Comparison of ENCODE assay signal across 19 cellular contexts in the genomic region with DNA sequence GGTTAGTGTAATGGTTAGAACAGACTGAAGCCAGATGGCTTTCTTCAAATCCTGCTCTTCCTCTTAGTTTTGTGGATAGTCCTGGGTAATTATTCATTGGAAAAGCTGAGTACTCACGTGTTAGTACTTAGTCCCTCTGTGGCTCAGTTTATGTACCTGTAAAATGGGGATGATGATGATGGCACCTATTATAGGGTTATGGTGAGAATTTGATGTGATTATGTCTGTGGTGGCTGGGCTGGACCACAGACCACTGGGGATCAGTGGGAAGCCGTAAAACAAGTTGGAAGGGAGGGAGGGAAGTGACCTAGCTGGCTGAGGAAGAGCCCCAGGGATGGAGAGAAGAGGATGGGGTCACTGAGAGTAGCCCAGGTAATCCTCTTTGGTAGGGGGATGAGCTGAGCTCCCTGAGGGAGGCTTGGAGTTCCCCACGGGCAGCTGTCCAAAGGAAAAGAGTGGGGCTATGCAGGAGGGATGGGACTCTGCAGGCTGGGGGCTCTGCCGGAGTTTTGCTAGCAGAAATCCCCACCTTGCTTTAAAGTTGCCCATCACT. TPM values are rescaled to one million over a fixed set of nuclear protein-coding genes. Genes with fewer than 3 reads are reported as not detected.
DNase-seq lines count a peak whose midpoint lies in the region; FAIRE-seq and TF ChIP-seq lines count a peak whose summit lies in the region.
"Had no signal": no experiment of that assay in that cellular context is flagged by ENCODE, and none has a peak within 500 bp of the region (broad histone marks: within the 10 kb centered on the region; RNA-seq: fewer than 3 reads in every experiment).

No MANE protein-coding gene starts in this region.

- TF ChIP-seq CTCF in MCF 10A (IDR thresholded peaks at IDR 0.05; ENCODE audit: unreplicated experiment), result no peak
- no peak for TF ChIP-seq CTCF in mammary epithelial cell (conservative IDR thresholded peaks at IDR 0.05 in 1 of 2, IDR thresholded peaks at IDR 0.05 in 1 of 2; ENCODE audit: extremely low read depth in 1 of 2, insufficient read depth in 1 of 2, low read depth in 1 of 2, low read length in 2 of 2)
- TF ChIP-seq CTCF in H1 (IDR thresholded peaks at IDR 0.05; ENCODE audit: control extremely low read depth in 1 of 3, insufficient read depth in 1 of 3, low read depth in 1 of 3, low read length in 3 of 3), result no peak
- no peak for TF ChIP-seq CTCF in osteocyte (IDR thresholded peaks at IDR 0.05)
- no peak for TF ChIP-seq CTCF in type B pancreatic cell (conservative IDR thresholded peaks at IDR 0.05)

- H3K27ac Mint-ChIP-seq in MCF 10A (ENCODE audit: low read depth, unreplicated experiment) (peak overlapping the region; percentile 54), osteocyte (ENCODE audit: unreplicated experiment) (peak overlapping the region; percentile 20), type B pancreatic cell (peak overlapping the region; percentile 49)
- H3K27ac Mint-ChIP-seq: activated CD4-positive, alpha-beta T cell treated with anti-CD3 and anti-CD28 coated beads, Interleukin-2, amount 10 ng/mL, durations not matched to agents 7 days and 5 days had no signal

- no peak overlapping the region for H3K4ac ChIP-seq in H1 (replicated peaks; ENCODE audit: insufficient read length, low read depth, low read length)

- H2BK5ac ChIP-seq in H1 (ENCODE audit: low read depth, low read length), result no peak overlapping the region

- H3K18ac ChIP-seq in H1 (ENCODE audit: extremely low read depth, low read length), result no peak overlapping the region; the same call in 1 of the 2 replicates

- H4K91ac ChIP-seq in H1 (replicated peaks; ENCODE audit: insufficient read length, low read length), result no peak overlapping the region

- no peaks in the 10 kb centered on the region for H4K20me1 ChIP-seq in mammary epithelial cell (ENCODE audit: insufficient read depth, low read length)
- peaks cover 11 to 16% of the 10 kb centered on the region in 2 experiments for H4K20me1 ChIP-seq in H1 (replicated peaks in 1 of 2; ENCODE audit: control insufficient read depth in 1 of 2, insufficient read depth in 2 of 2, low read length in 2 of 2)

- POLR2A ChIA-PET in MCF 10A (lab: Yijun Ruan, JAX), result interaction anchor here (0.7 to 2.1 kb wide), 4 partner anchors 14 to 20 kb away, joined by 3 to 9 read pairs (median 4); a partner anchor contains a TSS
- POLR2A ChIA-PET in H1 (lab: Charles Lee; ENCODE audit: partially characterized antibody), result interaction anchor here (1.1 to 10.7 kb wide), 4 partner anchors 10 to 20 kb away, joined by 3 to 91 read pairs (median 6); a partner anchor contains a TSS

- no peak overlapping the region for H2BK120ac ChIP-seq in H1 (replicated peaks; ENCODE audit: low read depth, low read length)

- H2AFZ ChIP-seq in mammary epithelial cell (ENCODE audit: low read depth, low read length) (no peak overlapping the region), H1 (ENCODE audit: low read length) (no peak overlapping the region)

- H4K8ac ChIP-seq in H1 (ENCODE audit: extremely low read depth, insufficient read depth, low read length), result no peak overlapping the region

- dilution Hi-C loops in mammary epithelial cell (cut with HindIII; ENCODE audit: low sequenced_read_pairs), result no loop called here

- H4K5ac ChIP-seq in H1 (ENCODE audit: insufficient read length, low read depth, low read length), result no peak overlapping the region

- 0 out of 2 replicates have a peak overlapping the region, but pooled peaks have one; percentile 34 for H2AK5ac ChIP-seq in H1 (ENCODE audit: low read depth, low read length)

- DNase-seq in MCF 10A (ENCODE audit: unreplicated experiment) (no peak), mammary epithelial cell (no peak), H1 (ENCODE audit: low read depth in 1 of 2, low spot score in 2 of 2) (no peak), osteocyte (ENCODE audit: extremely low spot score, unreplicated experiment) (no peak), type B pancreatic cell (ENCODE audit: extremely low spot score, unreplicated experiment) (no peak), posterior vena cava (ENCODE audit: low spot score) (no peak), iPS-NIHi7 (ENCODE audit: extremely low spot score) (no peak)
- DNase-seq in activated effector memory CD4-positive, alpha-beta T cell treated with Interleukin-2 at 50 U/mL for 16 hours, result no peak
- DNase-seq: 8988T; activated CD4-positive, alpha-beta T cell treated with anti-CD3 and anti-CD28 coated beads, Interleukin-2, amount 10 ng/mL, durations not matched to agents 7 days and 5 days; activated naive CD4-positive, alpha-beta T cell treated with anti-CD3 and anti-CD28 coated beads, Interleukin-2, amount 50 U/mL, for 16 hours; brain microvascular endothelial cell; hippocampal formation; kidney glomerular epithelial cell; NCI-H2081; stimulated activated CD4-positive, alpha-beta T cell treated with anti-CD3 and anti-CD28 coated beads, Interleukin-15, amount 100 ng/mL, for 24 hours had no signal

- BruUV-seq in MCF 10A (replicated peaks; lab: Mats Ljungman, UMichigan), result no TSS peak
- no TSS peak for BruUV-seq in mammary epithelial cell (replicated peaks; lab: Mats Ljungman, UMichigan)

- H3K9me3 ChIP-seq in mammary epithelial cell (replicated peaks; ENCODE audit: insufficient read depth, low read length) (no peaks in the 10 kb centered on the region), H1 (ENCODE audit: insufficient read depth in 2 of 2, low read depth in 1 of 2, low read length in 1 of 2) (no peaks in the 10 kb centered on the region)
- H3K9me3 ChIP-seq: suprapubic skin had no signal

- H3K23ac ChIP-seq in H1 (ENCODE audit: insufficient read length), result no peak overlapping the region

- no peaks in the 10 kb centered on the region for H3K27me3 Mint-ChIP-seq in MCF 10A (ENCODE audit: insufficient read depth, unreplicated experiment)
- no peaks in the 10 kb centered on the region for H3K27me3 Mint-ChIP-seq in osteocyte (ENCODE audit: unreplicated experiment)
- no peaks in the 10 kb centered on the region for H3K27me3 Mint-ChIP-seq in type B pancreatic cell
- H3K27me3 Mint-ChIP-seq: activated CD4-positive, alpha-beta T cell treated with anti-CD3 and anti-CD28 coated beads, Interleukin-2, amount 10 ng/mL, durations not matched to agents 7 days and 5 days had no signal

- H3K4me1 Mint-ChIP-seq in MCF 10A (ENCODE audit: insufficient read depth, unreplicated experiment), result peaks cover 9% of the 10 kb centered on the region
- H3K4me1 Mint-ChIP-seq in osteocyte (ENCODE audit: unreplicated experiment), result peaks cover 90% of the 10 kb centered on the region
- peaks cover 77% of the 10 kb centered on the region for H3K4me1 Mint-ChIP-seq in type B pancreatic cell (ENCODE audit: unreplicated experiment)
- H3K4me1 Mint-ChIP-seq: activated CD4-positive, alpha-beta T cell treated with anti-CD3 and anti-CD28 coated beads, Interleukin-2, amount 10 ng/mL, durations not matched to agents 7 days and 5 days had no signal

- H3K14ac ChIP-seq in H1 (ENCODE audit: insufficient read length), result no peak overlapping the region

- H2BK20ac ChIP-seq in H1 (ENCODE audit: low read length), result no peak overlapping the region

- no peak for FAIRE-seq in H1 (lab: Jason Lieb, UNC)

- TF ChIP-seq RAD21 in H1 (IDR thresholded peaks at IDR 0.05 in 1 of 2, conservative IDR thresholded peaks at IDR 0.05 in 1 of 2; ENCODE audit: low read depth in 2 of 2, low read length in 2 of 2), result no peak

- H2BK15ac ChIP-seq in H1 (ENCODE audit: low read length), result no peak overlapping the region

- H3K4me3 Mint-ChIP-seq in MCF 10A (ENCODE audit: unreplicated experiment), result no peak overlapping the region
- H3K4me3 Mint-ChIP-seq in osteocyte (ENCODE audit: unreplicated experiment), result no peak overlapping the region
- no peak overlapping the region for H3K4me3 Mint-ChIP-seq in type B pancreatic cell
- H3K4me3 Mint-ChIP-seq: activated CD4-positive, alpha-beta T cell treated with anti-CD3 and anti-CD28 coated beads, Interleukin-2, amount 10 ng/mL, durations not matched to agents 7 days and 5 days; CD14-positive monocyte had no signal

- H3K4me2 ChIP-seq in mammary epithelial cell (ENCODE audit: insufficient read depth, low read depth, low read length), result no peak overlapping the region
- no peak overlapping the region for H3K4me2 ChIP-seq in H1 (ENCODE audit: insufficient read depth in 1 of 2, low read depth in 2 of 2, low read length in 2 of 2)

- H3K36me3 ChIP-seq in mammary epithelial cell (ENCODE audit: insufficient read depth, low read length) (peaks cover 3% of the 10 kb centered on the region), H1 (ENCODE audit: control insufficient read depth in 2 of 4, insufficient read depth in 4 of 4, low read length in 3 of 4) (no peaks in the 10 kb centered on the region)
- H3K36me3 ChIP-seq: brain microvascular endothelial cell, suprapubic skin had no signal

- no peak overlapping the region for H3K56ac ChIP-seq in H1 (replicated peaks; ENCODE audit: insufficient read length, low read depth, low read length)

- H3K27ac ChIP-seq in mammary epithelial cell (ENCODE audit: insufficient read depth, low read depth, low read length), result no peak overlapping the region
- H3K27ac ChIP-seq in H1 (ENCODE audit: low read depth, low read length), result no peak overlapping the region
- H3K27ac ChIP-seq: brain microvascular endothelial cell, SK-N-MC, suprapubic skin had no signal

- H3K4me3 ChIP-seq in mammary epithelial cell (replicated peaks in 1 of 3; ENCODE audit: insufficient read depth in 1 of 3, low read depth in 2 of 3, low read length in 3 of 3) (no peak overlapping the region), H1 (ENCODE audit: extremely low read depth in 1 of 4, insufficient read depth in 2 of 4, low read depth in 3 of 4, low read length in 4 of 4) (no peak overlapping the region)
- H3K4me3 ChIP-seq: SK-N-MC, suprapubic skin had no signal

- CTCF ChIA-PET in MCF 10A (lab: Yijun Ruan, JAX) (interaction anchor here (0.5 to 3.9 kb wide), 4 partner anchors 8 to 25 kb away, joined by 3 to 25 read pairs (median 7); a partner anchor contains a TSS), mammary epithelial cell (lab: Charles Lee; ENCODE audit: low non-redundant PET) (no interaction called here), H1 (lab: Charles Lee; ENCODE audit: partially characterized antibody) (interaction anchor here (0.9 to 25.1 kb wide), 12 partner anchors 10 to 65 kb away, joined by 3 to 383 read pairs (median 6); a partner anchor contains a TSS)

- WGBS in mammary epithelial cell (ENCODE audit: low coverage, missing lambda C conversion rate), result 90% methylated on average over 2 of the region's 4 CpGs
- WGBS in H1 (ENCODE audit: extremely low coverage in 1 of 2, insufficient coverage in 1 of 2, insufficient read length in 1 of 2, insufficient replicate concordance in 2 of 2, low coverage in 1 of 2, low lambda C conversion rate in 2 of 2, missing lambda C conversion rate in 1 of 2), 2 experiments, result 78% methylated on average over 4 of the region's 4 CpGs; no CpG with 5 or more reads in 1 of the 2 experiments

- in situ Hi-C loops in mammary epithelial cell (cut with MboI; ENCODE audit: low sequenced_read_pairs in 2 of 2), result no loop called here

- H3K79me2 ChIP-seq in mammary epithelial cell (ENCODE audit: insufficient read depth, low read length) (peaks cover 55% of the 10 kb centered on the region), H1 (ENCODE audit: control insufficient read depth in 1 of 2, insufficient read depth in 2 of 2, low read length in 2 of 2) (no peaks in the 10 kb centered on the region)

- H2BK12ac ChIP-seq in H1 (ENCODE audit: low read depth, low read length), result no peak overlapping the region

- intact Hi-C loops in MCF 10A (cut with micrococcal nuclease) (no loop called here), mammary epithelial cell (cut with micrococcal nuclease) (no loop called here), posterior vena cava (cut with DNase I) (no loop called here)

- H3K36me3 Mint-ChIP-seq in MCF 10A (ENCODE audit: insufficient read depth, unreplicated experiment) (peaks cover 15% of the 10 kb centered on the region), osteocyte (ENCODE audit: unreplicated experiment) (peaks cover 5% of the 10 kb centered on the region), type B pancreatic cell (peaks cover 10% of the 10 kb centered on the region)
- H3K36me3 Mint-ChIP-seq: CD14-positive monocyte had no signal

- TF ChIP-seq EP300 in H1 (IDR thresholded peaks at IDR 0.05; ENCODE audit: borderline replicate concordance in 1 of 2, low read depth in 2 of 2, low read length in 2 of 2), result no peak

- H3K23me2 ChIP-seq in H1 (ENCODE audit: low read depth, low read length), result no peaks in the 10 kb centered on the region

- H3K9ac ChIP-seq in mammary epithelial cell (ENCODE audit: insufficient read depth, low read length), result no peak overlapping the region
- H3K9ac ChIP-seq in H1 (replicated peaks in 1 of 4; ENCODE audit: extremely low read depth in 1 of 4, low read depth in 3 of 4, low read length in 3 of 4), result no peak overlapping the region

- 0 out of 2 replicates have a peak, but pooled peaks cover under 1% of the 10 kb centered on the region for H3K79me1 ChIP-seq in H1 (ENCODE audit: low read depth, low read length)

- H3K9me3 Mint-ChIP-seq in MCF 10A (ENCODE audit: unreplicated experiment) (no peaks in the 10 kb centered on the region), osteocyte (ENCODE audit: unreplicated experiment) (no peaks in the 10 kb centered on the region), type B pancreatic cell (no peaks in the 10 kb centered on the region)
- H3K9me3 Mint-ChIP-seq: activated CD4-positive, alpha-beta T cell treated with anti-CD3 and anti-CD28 coated beads, Interleukin-2, amount 10 ng/mL, durations not matched to agents 7 days and 5 days had no signal

- no peak for TF ChIP-seq POLR2A in H1 (IDR thresholded peaks at IDR 0.05; ENCODE audit: control extremely low read depth in 1 of 2, low read depth in 2 of 2, low read length in 2 of 2)

- peaks cover 26% of the 10 kb centered on the region for H3K4me1 ChIP-seq in mammary epithelial cell (ENCODE audit: insufficient read depth, low read length)
- peaks cover 19 to 34% (median 30%) of the 10 kb centered on the region in 4 experiments for H3K4me1 ChIP-seq in H1 (replicated peaks in 1 of 4; ENCODE audit: control insufficient read depth in 3 of 4, insufficient read depth in 4 of 4, low read length in 3 of 4)

- no peaks in the 10 kb centered on the region for H3K27me3 ChIP-seq in mammary epithelial cell (ENCODE audit: insufficient read depth, low read length)
- peaks cover 8 to 29% (median 25%) of the 10 kb centered on the region in 4 experiments for H3K27me3 ChIP-seq in H1 (replicated peaks in 1 of 4; ENCODE audit: control insufficient read depth in 3 of 4, extremely low read depth in 1 of 4, insufficient read depth in 3 of 4, low read length in 3 of 4)
- H3K27me3 ChIP-seq: brain microvascular endothelial cell, suprapubic skin had no signal

RNA-seq across cellular contexts. Expression of a gene that starts 19.8 kb away (rescaled TPM):
- total RNA-seq in MCF 10A (2022) (27.6 and 29.3 TPM in 2 replicates), mammary epithelial cell (10 to 100 TPM; 19.5 to 25.4 TPM), osteocyte (104 and 105 TPM in 2 replicates), type B pancreatic cell (ENCODE audit: low replicate concordance) (29.2 and 69.7 TPM in 2 replicates), posterior vena cava (10 to 100 TPM; 88.6 to 99.1 TPM)
- polyA plus RNA-seq in mammary epithelial cell (12.1 TPM), H1 (2011; rRNA removed) (11.3 and 23.4 TPM in 2 replicates)
- polyA minus RNA-seq in mammary epithelial cell, result 17.2 TPM
- 12.9 and 14.6 TPM in 2 replicates for total RNA-seq in H1 (2021; fragmentation: NEBNext Ultra II Directional; extraction: Animal tissue kit (Norgen Biotek cat#: 25700))
- 12.4 TPM for polyA plus RNA-seq in H1 (2011; cell fraction: cytosol; rRNA removed)
- 65.2 TPM for polyA plus RNA-seq in H1 (2011; cell fraction: nucleus; rRNA removed)
- 5.6 to 10.8 TPM (median 10.0 TPM) in 4 replicates for polyA plus RNA-seq in H1 (2012, experiment 1 of 2)
- polyA plus RNA-seq in H1 (2012, experiment 2 of 2), result 7.7 TPM
- 5.6 TPM for polyA plus RNA-seq in H1 (2013, experiment 1 of 2)
- 5.2 TPM for polyA plus RNA-seq in H1 (2013, experiment 2 of 2)
- polyA minus RNA-seq in H1 (2011; rRNA and poly(A)+ RNA removed), result 15.5 and 17.0 TPM in 2 replicates
- polyA minus RNA-seq in H1 (2011; cell fraction: cytosol; rRNA and poly(A)+ RNA removed), result 26.9 TPM
- polyA minus RNA-seq in H1 (2011; cell fraction: nucleus; rRNA and poly(A)+ RNA removed), result 34.7 TPM
- total RNA-seq: activated CD4-positive, alpha-beta T cell treated with anti-CD3 and anti-CD28 coated beads, Interleukin-2, amount 10 ng/mL, durations not matched to agents 7 days and 5 days had no signal

RNA-seq across cellular contexts. Expression of a gene that starts 48.3 kb away (rescaled TPM):
- total RNA-seq in MCF 10A (2022) (5.8 and 8.4 TPM in 2 replicates), mammary epithelial cell (10 to 100 TPM in 1 of 2 donors, 1 to 10 TPM in 1; 4.5 to 10.2 TPM), osteocyte (3.3 and 4.1 TPM in 2 replicates), type B pancreatic cell (ENCODE audit: low replicate concordance) (2.9 and 8.5 TPM in 2 replicates), posterior vena cava (10 to 100 TPM in 1 of 2 donors, 1 to 10 TPM in 1; 6.3 to 10.8 TPM)
- polyA plus RNA-seq in mammary epithelial cell (5.1 TPM), H1 (2011; rRNA removed) (3.4 and 4.4 TPM in 2 replicates)
- polyA minus RNA-seq in mammary epithelial cell, result 8.6 TPM
- 5.3 and 5.7 TPM in 2 replicates for total RNA-seq in H1 (2021; fragmentation: NEBNext Ultra II Directional; extraction: Animal tissue kit (Norgen Biotek cat#: 25700))
- 4.2 TPM for polyA plus RNA-seq in H1 (2011; cell fraction: cytosol; rRNA removed)
- polyA plus RNA-seq in H1 (2011; cell fraction: nucleus; rRNA removed), result 12.1 TPM
- 2.3 to 5.2 TPM (median 4.2 TPM) in 4 replicates for polyA plus RNA-seq in H1 (2012, experiment 1 of 2)
- polyA plus RNA-seq in H1 (2012, experiment 2 of 2), result 3.3 TPM
- polyA plus RNA-seq in H1 (2013, experiment 1 of 2), result 4.5 TPM
- polyA plus RNA-seq in H1 (2013, experiment 2 of 2), result 4.2 TPM
- 2.4 TPM in 2 replicates for polyA minus RNA-seq in H1 (2011; rRNA and poly(A)+ RNA removed)
- polyA minus RNA-seq in H1 (2011; cell fraction: cytosol; rRNA and poly(A)+ RNA removed), result 4.7 TPM
- polyA minus RNA-seq in H1 (2011; cell fraction: nucleus; rRNA and poly(A)+ RNA removed), result 6.6 TPM

RNA-seq across cellular contexts. Expression of a gene that starts 55.8 kb away (rescaled TPM):
- total RNA-seq in MCF 10A (2022), result not detected in 2 replicates
- total RNA-seq in mammary epithelial cell, result under 1 TPM; under 0.01 to 0.28 TPM
- 0.46 TPM for polyA plus RNA-seq in mammary epithelial cell
- polyA minus RNA-seq in mammary epithelial cell, result not detected
- total RNA-seq in H1 (2021; fragmentation: NEBNext Ultra II Directional; extraction: Animal tissue kit (Norgen Biotek cat#: 25700)), result not detected in 2 replicates
- 0.15 and 0.20 TPM in 2 replicates for polyA plus RNA-seq in H1 (2011; rRNA removed)
- 0.26 TPM for polyA plus RNA-seq in H1 (2011; cell fraction: cytosol; rRNA removed)
- polyA plus RNA-seq in H1 (2011; cell fraction: nucleus; rRNA removed), result 0.13 TPM
- polyA plus RNA-seq in H1 (2012, experiment 1 of 2), result 0.09 to 0.11 TPM in 2 of 4 replicates, not detected in the others
- not detected for polyA plus RNA-seq in H1 (2012, experiment 2 of 2)
- polyA plus RNA-seq in H1 (2013, experiment 1 of 2), result 0.18 TPM
- 0.07 TPM for polyA plus RNA-seq in H1 (2013, experiment 2 of 2)
- 0.17 and 0.32 TPM in 2 replicates for polyA minus RNA-seq in H1 (2011; rRNA and poly(A)+ RNA removed)
- not detected for polyA minus RNA-seq in H1 (2011; cell fraction: cytosol; rRNA and poly(A)+ RNA removed)
- not detected for polyA minus RNA-seq in H1 (2011; cell fraction: nucleus; rRNA and poly(A)+ RNA removed)
- not detected in 2 replicates for total RNA-seq in osteocyte
- 3.0 and 14.8 TPM in 2 replicates for total RNA-seq in type B pancreatic cell (ENCODE audit: low replicate concordance)
- total RNA-seq in posterior vena cava, result 1 to 10 TPM; 2.5 to 4.9 TPM
- total RNA-seq: activated CD4-positive, alpha-beta T cell treated with anti-CD3 and anti-CD28 coated beads, Interleukin-2, amount 10 ng/mL, durations not matched to agents 7 days and 5 days had no signal
